In genomic region chr2:233919938-233920337, GRCh38 we compare ENCODE assay signal across 11 cellular contexts. TPM values are rescaled to one million over a fixed set of nuclear protein-coding genes. Genes with fewer than 3 reads are reported as not detected.
DNase-seq lines count a peak whose midpoint lies in the region; ATAC-seq and TF ChIP-seq lines count a peak whose summit lies in the region.
"Had no signal": no experiment of that assay in that cellular context is flagged by ENCODE, and none has a peak within 500 bp of the region (broad histone marks: within the 10 kb centered on the region; RNA-seq: fewer than 3 reads in every experiment).

No MANE protein-coding gene starts in this region.

- DNase-seq in EH (ENCODE audit: low read depth) (peak; percentile 51), HT1080 (ENCODE audit: low read depth) (peak; percentile 88), fibroblast of villous mesenchyme (ENCODE audit: low read depth) (peak; percentile 6), NCI-H446 treated with DMSO at 0.1 percent for 48 hours (lab: John Stamatoyannopoulos, UW) (no peak)
- DNase-seq in activated CD4-positive, alpha-beta memory T cell treated with anti-CD3 and anti-CD28 coated beads for 36 hours = peak; percentile 44
- DNase-seq: mesendoderm; stimulated activated CD4-positive, alpha-beta T cell treated with anti-CD3 and anti-CD28 coated beads, Interleukin-2, amount 100 ng/mL, for 48 hours; stimulated activated naive CD4-positive, alpha-beta T cell had no signal

- H3K4me3 ChIP-seq in fibroblast of villous mesenchyme (ENCODE audit: low read depth, low read length) = no peak overlapping the region

- POLR2A ChIA-PET in activated CD4-positive, alpha-beta memory T cell treated with anti-CD3 and anti-CD28 coated beads for 36 hours (lab: Charles Lee) = no interaction called here

- CTCF ChIA-PET in activated CD4-positive, alpha-beta memory T cell treated with anti-CD3 and anti-CD28 coated beads for 36 hours (lab: Charles Lee) = interaction anchor here (0.6 to 0.8 kb wide), 2 partner anchors 8 to 26 kb away, joined by 3 read pairs; no protein-coding TSS in a partner anchor

- H3K4me1 Mint-ChIP-seq in activated CD4-positive, alpha-beta memory T cell treated with anti-CD3 and anti-CD28 coated beads for 36 hours (ENCODE audit: low read depth) = peaks cover 6% of the 10 kb centered on the region

- intact Hi-C loops in activated CD4-positive, alpha-beta memory T cell treated with anti-CD3 and anti-CD28 coated beads for 36 hours (cut with micrococcal nuclease) = no loop called here

- H3K27ac Mint-ChIP-seq in activated CD4-positive, alpha-beta memory T cell treated with anti-CD3 and anti-CD28 coated beads for 36 hours = no peak overlapping the region
- H3K27ac Mint-ChIP-seq: T-helper 1 cell treated with Interleukin-12 subunit alpha and Interleukin-12 subunit beta and Interleukin-4 antibody, amounts not matched to agents 30 μg/mL and 1 μg/mL, for 36 hours had no signal

- no peaks in the 10 kb centered on the region for H3K36me3 Mint-ChIP-seq in activated CD4-positive, alpha-beta memory T cell treated with anti-CD3 and anti-CD28 coated beads for 36 hours

- no peak for ATAC-seq in HG02840 (IDR thresholded peaks at IDR 0.05; ENCODE audit: low FRiP score, unreplicated experiment)
- no peak for ATAC-seq in GM21526 (IDR thresholded peaks at IDR 0.05; ENCODE audit: low FRiP score, unreplicated experiment)

- no peaks in the 10 kb centered on the region for H3K9me3 Mint-ChIP-seq in activated CD4-positive, alpha-beta memory T cell treated with anti-CD3 and anti-CD28 coated beads for 36 hours
- H3K9me3 Mint-ChIP-seq: T-helper 1 cell treated with Interleukin-12 subunit alpha and Interleukin-12 subunit beta and Interleukin-4 antibody, amounts not matched to agents 30 μg/mL and 1 μg/mL, for 36 hours had no signal

- H3K4me3 Mint-ChIP-seq in activated CD4-positive, alpha-beta memory T cell treated with anti-CD3 and anti-CD28 coated beads for 36 hours = no peak overlapping the region
- H3K4me3 Mint-ChIP-seq: T-helper 1 cell treated with Interleukin-12 subunit alpha and Interleukin-12 subunit beta and Interleukin-4 antibody, amounts not matched to agents 30 μg/mL and 1 μg/mL, for 36 hours had no signal

- peaks cover 20% of the 10 kb centered on the region for H3K27me3 Mint-ChIP-seq in activated CD4-positive, alpha-beta memory T cell treated with anti-CD3 and anti-CD28 coated beads for 36 hours

- TF ChIP-seq CTCF in fibroblast of villous mesenchyme (IDR thresholded peaks at IDR 0.05; ENCODE audit: insufficient read depth, low read depth, low read length) = no peak

RNA-seq across cellular contexts. Expression of gene TRPM8, which starts 2.8 kb away (rescaled TPM):
- total RNA-seq in HT1080 (2014; rRNA removed; shearing (Covaris generic)) = 0.07 and 1.3 TPM in 2 replicates
- polyA plus RNA-seq in HT1080 (2015; cell fraction: cytosol; rRNA removed) = 0.24 and 0.41 TPM in 2 replicates
- polyA plus RNA-seq in HT1080 (2015; cell fraction: nucleus; rRNA removed) = 0.52 and 1.6 TPM in 2 replicates
- not detected for total RNA-seq in activated CD4-positive, alpha-beta memory T cell treated with anti-CD3 and anti-CD28 coated beads for 36 hours
- not detected in 2 replicates for total RNA-seq in fibroblast of villous mesenchyme
